Comparison of ENCODE assay signal across 2 cellular contexts in genomic region chr6:135092724-135093123, GRCh38.
TF ChIP-seq lines count a peak whose summit lies in the region.

No MANE protein-coding gene starts in this region.

TF ChIP-seq in K562, 482 proteins besides CTCF, POLR2A, EP300 and RAD21:
- TF ChIP-seq ZNF449 (CRISPR knock-in tag; IDR thresholded peaks at IDR 0.05) (peak; percentile 33; the same call in 1 of the 2 replicates), ID3 (CRISPR knock-in tag; IDR thresholded peaks at IDR 0.05) (no peak), ID3 (tag; IDR thresholded peaks at IDR 0.05) (0 out of 2 replicates have a peak, but pooled peaks have one; percentile 18), ZNF311 (CRISPR knock-in tag; IDR thresholded peaks at IDR 0.05) (peak; percentile 77; the same call in 1 of the 2 replicates), ZNF592 (IDR thresholded peaks at IDR 0.05) (peak; percentile 53), RNF2 (IDR thresholded peaks at IDR 0.05) (no peak)

TF ChIP-seq in WTC11, 78 proteins besides CTCF, POLR2A, EP300 and RAD21:
- TF ChIP-seq ZBTB21 (CRISPR knock-in tag; IDR thresholded peaks at IDR 0.05; ENCODE audit: borderline replicate concordance) (no peak), SMAD3 (CRISPR knock-in tag; IDR thresholded peaks at IDR 0.05; ENCODE audit: borderline replicate concordance) (no peak), ATF1 (CRISPR knock-in tag; IDR thresholded peaks at IDR 0.05) (no peak)
